Comparison of ENCODE assay signal across 29 cellular contexts in genomic region chr12:89517648-89518047, GRCh38.
"Had no signal": no experiment of that assay in that cellular context is flagged by ENCODE, and none has a peak within 500 bp of the region (broad histone marks: within the 10 kb centered on the region; RNA-seq: fewer than 3 reads in every experiment).

No MANE protein-coding gene starts in this region.

- FAIRE-seq: colon, RCC 7860 had no signal

- H3K36me3 ChIP-seq: adrenal gland had no signal

- H3K4me3 ChIP-seq: adrenal gland, MG63, SJSA1 had no signal

- H3K27me3 Mint-ChIP-seq: activated CD4-positive, alpha-beta memory T cell treated with anti-CD3 and anti-CD28 coated beads, Interleukin-2, amount 10 ng/mL, durations not matched to agents 7 days and 5 days; activated naive CD8-positive, alpha-beta T cell treated with anti-CD3 and anti-CD28 coated beads, Interleukin-2, amount 10 ng/mL, durations not matched to agents 7 days and 5 days had no signal

- ATAC-seq: SK-N-SH treated with all-trans-retinoic acid at 6 μM for 48 hours had no signal

- H3K27ac ChIP-seq: adrenal gland, KMS-11, SJSA1, VCaP had no signal

- DNase-seq: activated CD4-positive, alpha-beta memory T cell treated with anti-CD3 and anti-CD28 coated beads, Interleukin-2, amount 10 ng/mL, durations not matched to agents 7 days and 5 days; activated CD4-positive, alpha-beta T cell treated with anti-CD3 and anti-CD28 coated beads, Interleukin-2, amount 50 U/mL, for 1 hour; activated CD4-positive, CD25-positive, alpha-beta regulatory T cell; activated naive CD4-positive, alpha-beta T cell treated with anti-CD3 and anti-CD28 coated beads, Interleukin-2, amount 50 U/mL, for 16 hours; activated naive CD8-positive, alpha-beta T cell treated with anti-CD3 and anti-CD28 coated beads, Interleukin-2, amount 10 ng/mL, durations not matched to agents 7 days and 5 days; activated T-cell treated with anti-CD3 and anti-CD28 coated beads for 4 hours; adrenal gland; anterior cingulate cortex; cerebellar nuclear complex; MG63; MV-4-11; NCI-H1092 treated with DMSO at 0.1 percent for 48 hours; NCI-H1417 treated with DMSO at 0.1 percent for 48 hours; NCI-H1694; NCI-H2029; NCI-H2107; NCI-H2171 treated with DMSO at 0.1 percent for 48 hours; NCI-H226; NCI-H524 treated with DMSO at 0.1 percent for 48 hours; NCI-H774; NK-92 treated with Interleukin-12 subunit alpha and Interleukin-12 subunit beta, amount 100 ng/mL, for 24 hours; SHP77; SW 1271 had no signal

- H3K9ac ChIP-seq: KMS-11 had no signal

- H3K9me3 ChIP-seq: adrenal gland, MG63, SJSA1 had no signal

- H3K4me2 ChIP-seq: KMS-11 had no signal

- H3K27ac Mint-ChIP-seq: activated CD4-positive, alpha-beta memory T cell treated with anti-CD3 and anti-CD28 coated beads, Interleukin-2, amount 10 ng/mL, durations not matched to agents 7 days and 5 days; activated naive CD8-positive, alpha-beta T cell treated with anti-CD3 and anti-CD28 coated beads, Interleukin-2, amount 10 ng/mL, durations not matched to agents 7 days and 5 days had no signal

- H3K4me3 Mint-ChIP-seq: activated CD4-positive, alpha-beta memory T cell treated with anti-CD3 and anti-CD28 coated beads, Interleukin-2, amount 10 ng/mL, durations not matched to agents 7 days and 5 days; activated naive CD8-positive, alpha-beta T cell treated with anti-CD3 and anti-CD28 coated beads, Interleukin-2, amount 10 ng/mL, durations not matched to agents 7 days and 5 days had no signal

- H3K27me3 ChIP-seq: adrenal gland, MG63, SJSA1 had no signal

- H3K9me3 Mint-ChIP-seq: activated CD4-positive, alpha-beta memory T cell treated with anti-CD3 and anti-CD28 coated beads, Interleukin-2, amount 10 ng/mL, durations not matched to agents 7 days and 5 days; activated naive CD8-positive, alpha-beta T cell treated with anti-CD3 and anti-CD28 coated beads, Interleukin-2, amount 10 ng/mL, durations not matched to agents 7 days and 5 days had no signal
